3 cellular contexts compared by ENCODE assay signal in the genomic region with DNA sequence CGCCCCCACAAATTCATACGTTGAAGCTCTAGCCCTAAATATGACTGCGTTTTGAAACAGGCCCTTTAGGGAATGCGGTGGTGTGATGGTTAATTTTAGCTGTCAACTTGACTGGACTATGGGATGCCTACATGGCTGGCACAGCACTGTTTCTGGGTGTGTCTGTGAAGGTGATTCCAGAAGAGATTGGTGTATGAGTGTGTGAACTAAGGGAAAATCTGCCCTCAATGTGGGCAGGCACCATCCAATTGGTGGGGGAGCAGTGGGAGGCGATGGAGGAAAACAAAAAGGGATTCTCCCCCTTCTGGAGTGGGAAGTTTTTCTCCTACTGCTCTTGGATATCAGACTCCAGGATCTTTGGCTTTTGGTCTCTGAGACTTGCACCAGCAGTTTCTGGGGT.
A peak's percentile ranks its signal among the peaks of the same experiment; 100 is the strongest.
TF ChIP-seq lines count a peak whose summit lies in the region.

No MANE protein-coding gene starts in this region.

TF ChIP-seq in IMR-90, 13 proteins besides CTCF, POLR2A, EP300 and RAD21:
- TF ChIP-seq, protein P1, sequence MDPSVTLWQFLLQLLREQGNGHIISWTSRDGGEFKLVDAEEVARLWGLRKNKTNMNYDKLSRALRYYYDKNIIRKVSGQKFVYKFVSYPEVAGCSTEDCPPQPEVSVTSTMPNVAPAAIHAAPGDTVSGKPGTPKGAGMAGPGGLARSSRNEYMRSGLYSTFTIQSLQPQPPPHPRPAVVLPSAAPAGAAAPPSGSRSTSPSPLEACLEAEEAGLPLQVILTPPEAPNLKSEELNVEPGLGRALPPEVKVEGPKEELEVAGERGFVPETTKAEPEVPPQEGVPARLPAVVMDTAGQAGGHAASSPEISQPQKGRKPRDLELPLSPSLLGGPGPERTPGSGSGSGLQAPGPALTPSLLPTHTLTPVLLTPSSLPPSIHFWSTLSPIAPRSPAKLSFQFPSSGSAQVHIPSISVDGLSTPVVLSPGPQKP (IDR thresholded peaks at IDR 0.05; ENCODE audit: borderline replicate concordance, low read depth, low read length) = no peak
- TF ChIP-seq SMC3 (IDR thresholded peaks at IDR 0.05; ENCODE audit: low read depth, low read length) (no peak), NFE2L2 (IDR thresholded peaks at IDR 0.05; ENCODE audit: low read depth, low read length) (no peak), RFX5 (IDR thresholded peaks at IDR 0.05; ENCODE audit: low read depth, low read length) (no peak), CEBPB (IDR thresholded peaks at IDR 0.05; ENCODE audit: low read depth, low read length) (no peak), MAZ (IDR thresholded peaks at IDR 0.05; ENCODE audit: borderline replicate concordance, low read depth, low read length) (no peak), CHD1 (IDR thresholded peaks at IDR 0.05; ENCODE audit: low read depth, low read length) (no peak)
- TF ChIP-seq, protein P2, sequence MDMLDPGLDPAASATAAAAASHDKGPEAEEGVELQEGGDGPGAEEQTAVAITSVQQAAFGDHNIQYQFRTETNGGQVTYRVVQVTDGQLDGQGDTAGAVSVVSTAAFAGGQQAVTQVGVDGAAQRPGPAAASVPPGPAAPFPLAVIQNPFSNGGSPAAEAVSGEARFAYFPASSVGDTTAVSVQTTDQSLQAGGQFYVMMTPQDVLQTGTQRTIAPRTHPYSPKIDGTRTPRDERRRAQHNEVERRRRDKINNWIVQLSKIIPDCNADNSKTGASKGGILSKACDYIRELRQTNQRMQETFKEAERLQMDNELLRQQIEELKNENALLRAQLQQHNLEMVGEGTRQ (IDR thresholded peaks at IDR 0.05; ENCODE audit: low read depth, low read length) = no peak
TF ChIP-seq in IMR-90: peak in this region for 0.

TF ChIP-seq in K562, 482 proteins besides CTCF, POLR2A, EP300 and RAD21:
- TF ChIP-seq, protein P3, sequence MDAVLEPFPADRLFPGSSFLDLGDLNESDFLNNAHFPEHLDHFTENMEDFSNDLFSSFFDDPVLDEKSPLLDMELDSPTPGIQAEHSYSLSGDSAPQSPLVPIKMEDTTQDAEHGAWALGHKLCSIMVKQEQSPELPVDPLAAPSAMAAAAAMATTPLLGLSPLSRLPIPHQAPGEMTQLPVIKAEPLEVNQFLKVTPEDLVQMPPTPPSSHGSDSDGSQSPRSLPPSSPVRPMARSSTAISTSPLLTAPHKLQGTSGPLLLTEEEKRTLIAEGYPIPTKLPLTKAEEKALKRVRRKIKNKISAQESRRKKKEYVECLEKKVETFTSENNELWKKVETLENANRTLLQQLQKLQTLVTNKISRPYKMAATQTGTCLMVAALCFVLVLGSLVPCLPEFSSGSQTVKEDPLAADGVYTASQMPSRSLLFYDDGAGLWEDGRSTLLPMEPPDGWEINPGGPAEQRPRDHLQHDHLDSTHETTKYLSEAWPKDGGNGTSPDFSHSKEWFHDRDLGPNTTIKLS (IDR thresholded peaks at IDR 0.05; ENCODE audit: borderline replicate concordance, low read depth) = no peak
- TF ChIP-seq, protein P4, sequence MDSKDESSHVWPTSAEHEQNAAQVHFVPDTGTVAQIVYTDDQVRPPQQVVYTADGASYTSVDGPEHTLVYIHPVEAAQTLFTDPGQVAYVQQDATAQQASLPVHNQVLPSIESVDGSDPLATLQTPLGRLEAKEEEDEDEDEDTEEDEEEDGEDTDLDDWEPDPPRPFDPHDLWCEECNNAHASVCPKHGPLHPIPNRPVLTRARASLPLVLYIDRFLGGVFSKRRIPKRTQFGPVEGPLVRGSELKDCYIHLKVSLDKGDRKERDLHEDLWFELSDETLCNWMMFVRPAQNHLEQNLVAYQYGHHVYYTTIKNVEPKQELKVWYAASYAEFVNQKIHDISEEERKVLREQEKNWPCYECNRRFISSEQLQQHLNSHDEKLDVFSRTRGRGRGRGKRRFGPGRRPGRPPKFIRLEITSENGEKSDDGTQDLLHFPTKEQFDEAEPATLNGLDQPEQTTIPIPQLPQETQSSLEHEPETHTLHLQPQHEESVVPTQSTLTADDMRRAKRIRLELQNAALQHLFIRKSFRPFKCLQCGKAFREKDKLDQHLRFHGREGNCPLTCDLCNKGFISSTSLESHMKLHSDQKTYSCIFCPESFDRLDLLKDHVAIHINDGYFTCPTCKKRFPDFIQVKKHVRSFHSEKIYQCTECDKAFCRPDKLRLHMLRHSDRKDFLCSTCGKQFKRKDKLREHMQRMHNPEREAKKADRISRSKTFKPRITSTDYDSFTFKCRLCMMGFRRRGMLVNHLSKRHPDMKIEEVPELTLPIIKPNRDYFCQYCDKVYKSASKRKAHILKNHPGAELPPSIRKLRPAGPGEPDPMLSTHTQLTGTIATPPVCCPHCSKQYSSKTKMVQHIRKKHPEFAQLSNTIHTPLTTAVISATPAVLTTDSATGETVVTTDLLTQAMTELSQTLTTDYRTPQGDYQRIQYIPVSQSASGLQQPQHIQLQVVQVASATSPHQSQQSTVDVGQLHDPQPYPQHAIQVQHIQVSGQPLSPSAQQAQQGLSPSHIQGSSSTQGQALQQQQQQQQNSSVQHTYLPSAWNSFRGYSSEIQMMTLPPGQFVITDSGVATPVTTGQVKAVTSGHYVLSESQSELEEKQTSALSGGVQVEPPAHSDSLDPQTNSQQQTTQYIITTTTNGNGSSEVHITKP (IDR thresholded peaks at IDR 0.05; ENCODE audit: partially characterized antibody) = peak; percentile 35

TF ChIP-seq in neural cell, 6 proteins besides CTCF, POLR2A, EP300 and RAD21:
- no peak for TF ChIP-seq SMC3 (conservative IDR thresholded peaks at IDR 0.05; ENCODE audit: poor library complexity)
- TF ChIP-seq TAF1 (IDR thresholded peaks at IDR 0.05; ENCODE audit: low read depth) = no peak
- TF ChIP-seq, protein P5, sequence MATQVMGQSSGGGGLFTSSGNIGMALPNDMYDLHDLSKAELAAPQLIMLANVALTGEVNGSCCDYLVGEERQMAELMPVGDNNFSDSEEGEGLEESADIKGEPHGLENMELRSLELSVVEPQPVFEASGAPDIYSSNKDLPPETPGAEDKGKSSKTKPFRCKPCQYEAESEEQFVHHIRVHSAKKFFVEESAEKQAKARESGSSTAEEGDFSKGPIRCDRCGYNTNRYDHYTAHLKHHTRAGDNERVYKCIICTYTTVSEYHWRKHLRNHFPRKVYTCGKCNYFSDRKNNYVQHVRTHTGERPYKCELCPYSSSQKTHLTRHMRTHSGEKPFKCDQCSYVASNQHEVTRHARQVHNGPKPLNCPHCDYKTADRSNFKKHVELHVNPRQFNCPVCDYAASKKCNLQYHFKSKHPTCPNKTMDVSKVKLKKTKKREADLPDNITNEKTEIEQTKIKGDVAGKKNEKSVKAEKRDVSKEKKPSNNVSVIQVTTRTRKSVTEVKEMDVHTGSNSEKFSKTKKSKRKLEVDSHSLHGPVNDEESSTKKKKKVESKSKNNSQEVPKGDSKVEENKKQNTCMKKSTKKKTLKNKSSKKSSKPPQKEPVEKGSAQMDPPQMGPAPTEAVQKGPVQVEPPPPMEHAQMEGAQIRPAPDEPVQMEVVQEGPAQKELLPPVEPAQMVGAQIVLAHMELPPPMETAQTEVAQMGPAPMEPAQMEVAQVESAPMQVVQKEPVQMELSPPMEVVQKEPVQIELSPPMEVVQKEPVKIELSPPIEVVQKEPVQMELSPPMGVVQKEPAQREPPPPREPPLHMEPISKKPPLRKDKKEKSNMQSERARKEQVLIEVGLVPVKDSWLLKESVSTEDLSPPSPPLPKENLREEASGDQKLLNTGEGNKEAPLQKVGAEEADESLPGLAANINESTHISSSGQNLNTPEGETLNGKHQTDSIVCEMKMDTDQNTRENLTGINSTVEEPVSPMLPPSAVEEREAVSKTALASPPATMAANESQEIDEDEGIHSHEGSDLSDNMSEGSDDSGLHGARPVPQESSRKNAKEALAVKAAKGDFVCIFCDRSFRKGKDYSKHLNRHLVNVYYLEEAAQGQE (IDR thresholded peaks at IDR 0.05; ENCODE audit: borderline replicate concordance) = no peak
- no peak for TF ChIP-seq POLR2AphosphoS5 (IDR thresholded peaks at IDR 0.05)
- TF ChIP-seq MXI1 (conservative IDR thresholded peaks at IDR 0.05; ENCODE audit: poor library complexity, severe bottlenecking) = no peak
- TF ChIP-seq EZH2 (IDR thresholded peaks at IDR 0.05; ENCODE audit: borderline replicate concordance, insufficient read depth, low read length, poor library complexity, severe bottlenecking) = no peak
TF ChIP-seq in neural cell: peak in this region for 0.
